ENCODE assay signal across 1 cellular context in the genomic region with DNA sequence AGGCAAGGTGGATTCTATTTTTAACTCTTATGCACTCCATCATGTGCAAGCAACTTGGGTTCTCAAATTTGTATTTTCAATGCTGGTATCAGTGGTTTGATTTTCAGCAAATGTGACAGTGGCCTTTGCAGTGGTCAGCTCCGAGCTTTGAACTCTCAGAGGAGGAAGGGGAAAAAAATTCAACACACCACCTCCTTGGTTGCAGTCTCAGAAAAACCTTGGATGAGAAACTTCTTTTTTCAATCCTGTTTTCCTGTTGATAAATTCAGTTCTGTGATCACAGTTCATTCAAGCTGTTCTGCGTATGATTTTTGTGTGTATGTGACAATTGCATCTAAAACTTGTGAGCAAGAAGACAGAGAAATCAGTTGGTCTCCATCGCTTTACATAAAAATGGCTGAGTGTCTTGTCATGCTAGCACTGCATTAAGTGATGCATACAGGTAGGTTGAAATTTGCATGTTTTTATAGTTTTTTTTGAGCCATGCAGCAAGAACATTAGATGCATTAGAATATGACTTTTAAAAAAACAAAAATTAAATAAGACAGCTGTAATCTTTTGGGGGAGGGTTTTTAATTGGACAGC.
TF ChIP-seq lines count a peak whose summit lies in the region.

No MANE protein-coding gene starts in this region.

TF ChIP-seq in IMR-90, 13 proteins besides CTCF, POLR2A, EP300 and RAD21:
- no peak for TF ChIP-seq MXI1 (IDR thresholded peaks at IDR 0.05; ENCODE audit: borderline replicate concordance, low read depth, low read length)
- TF ChIP-seq MAZ (IDR thresholded peaks at IDR 0.05; ENCODE audit: borderline replicate concordance, low read depth, low read length): no peak
- TF ChIP-seq RFX5 (IDR thresholded peaks at IDR 0.05; ENCODE audit: low read depth, low read length): no peak
TF ChIP-seq in IMR-90: peak in this region for 0.
